ENCODE assay signal across 22 cellular contexts in the genomic region with DNA sequence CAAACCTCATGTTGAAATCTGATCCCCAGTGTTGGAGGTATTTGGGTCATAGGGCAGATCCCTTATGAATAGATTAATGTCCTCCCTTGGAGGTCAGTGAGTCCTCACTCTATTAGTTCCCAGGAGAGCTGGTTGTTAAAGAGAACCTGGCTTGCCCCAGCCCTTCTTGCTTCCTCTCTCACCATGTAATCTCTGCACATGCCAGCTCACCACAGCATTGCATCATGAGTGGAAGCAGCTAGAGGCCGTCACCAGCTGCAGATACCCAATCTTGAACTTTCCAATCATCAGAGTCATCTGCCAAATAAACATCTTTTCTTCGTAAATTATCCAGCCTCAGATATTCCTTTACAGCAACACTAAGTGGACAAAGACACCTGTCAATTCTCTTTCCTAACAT.
DNase-seq lines count a peak whose midpoint lies in the region; ATAC-seq and TF ChIP-seq lines count a peak whose summit lies in the region.
"Had no signal": no experiment of that assay in that cellular context is flagged by ENCODE, and none has a peak within 500 bp of the region (broad histone marks: within the 10 kb centered on the region; RNA-seq: fewer than 3 reads in every experiment).

No MANE protein-coding gene starts in this region.

- H3K4me1 Mint-ChIP-seq in GM23338, result no peaks in the 10 kb centered on the region; the same call in 2 of the 3 replicates
- H3K4me1 Mint-ChIP-seq: activated naive CD8-positive, alpha-beta T cell treated with anti-CD3 and anti-CD28 coated beads, Interleukin-2, amount 10 ng/mL, durations not matched to agents 7 days and 5 days had no signal

- H3K4me2 ChIP-seq in GM23338, result no peak overlapping the region
- H3K4me2 ChIP-seq: neural progenitor cell had no signal

- H3K27ac ChIP-seq in GM23338 (ENCODE audit: low read depth), result no peak overlapping the region
- H3K27ac ChIP-seq: dorsolateral prefrontal cortex, neural progenitor cell, Peyer's patch, SJSA1, WERI-Rb-1 had no signal

- no peak overlapping the region for H3K4me3 Mint-ChIP-seq in GM23338
- H3K4me3 Mint-ChIP-seq: activated naive CD8-positive, alpha-beta T cell treated with anti-CD3 and anti-CD28 coated beads, Interleukin-2, amount 10 ng/mL, durations not matched to agents 7 days and 5 days; neural progenitor cell; T-helper 1 cell treated with Interleukin-12 subunit alpha and Interleukin-12 subunit beta and Interleukin-4 antibody, amounts not matched to agents 30 μg/mL and 1 μg/mL, for 36 hours had no signal

- no peaks in the 10 kb centered on the region for H3K79me2 ChIP-seq in GM23338 (replicated peaks; ENCODE audit: insufficient read depth)

- no peaks in the 10 kb centered on the region for H3K27me3 Mint-ChIP-seq in GM23338 (ENCODE audit: insufficient read depth, low read depth, poor library complexity)
- H3K27me3 Mint-ChIP-seq: activated naive CD8-positive, alpha-beta T cell treated with anti-CD3 and anti-CD28 coated beads, Interleukin-2, amount 10 ng/mL, durations not matched to agents 7 days and 5 days had no signal

- no peaks in the 10 kb centered on the region for H3K4me1 ChIP-seq in GM23338 (ENCODE audit: insufficient read depth)
- H3K4me1 ChIP-seq: HAP-1, neural progenitor cell, Peyer's patch, SJSA1 had no signal

- DNase-seq in GM23338 (ENCODE audit: low spot score) (no peak), NB4 (ENCODE audit: low read depth) (peak; percentile 27), cardiac fibroblast (ENCODE audit: low read depth in 2 of 2) (peak; percentile 3 to 11), skeletal muscle cell (ENCODE audit: low read depth) (peak; percentile 4), hippocampal formation (lab: John Stamatoyannopoulos, UW) (no peak), medulla oblongata (ENCODE audit: extremely low spot score) (no peak)
- DNase-seq in stimulated activated CD4-positive, alpha-beta T cell treated with anti-CD3 and anti-CD28 coated beads, Interleukin-15, amount 100 ng/mL, for 24 hours, result no peak
- DNase-seq: activated CD8-positive, alpha-beta memory T cell treated with anti-CD3 and anti-CD28 coated beads, Interleukin-2, amount 50 U/mL, for 48 hours; activated naive CD8-positive, alpha-beta T cell treated with anti-CD3 and anti-CD28 coated beads, Interleukin-2, amount 10 ng/mL, durations not matched to agents 7 days and 5 days; dorsolateral prefrontal cortex; left ventricle myocardium superior; NCI-H748 treated with DMSO at 0.1 percent for 48 hours; Peyer's patch; stimulated activated CD4-positive, alpha-beta T cell treated with anti-CD3 and anti-CD28 coated beads, Interleukin-2, amount 100 ng/mL, for 48 hours; stimulated activated naive CD4-positive, alpha-beta T cell treated with Interleukin-2 at 50 U/mL for 16 hours; trophoblast cell; WERI-Rb-1 had no signal

- H3K4me3 ChIP-seq in GM23338, result no peak overlapping the region
- no peak overlapping the region for H3K4me3 ChIP-seq in NB4 (ENCODE audit: low read depth, low read length)
- no peak overlapping the region for H3K4me3 ChIP-seq in cardiac fibroblast (replicated peaks in 1 of 2; ENCODE audit: low read depth in 2 of 2, low read length in 2 of 2)
- H3K4me3 ChIP-seq in skeletal muscle cell (ENCODE audit: low read depth, low read length), result no peak overlapping the region
- H3K4me3 ChIP-seq: dorsolateral prefrontal cortex, HAP-1, neural progenitor cell, Peyer's patch, SJSA1 had no signal

- no peak for ATAC-seq in GM23338
- ATAC-seq: left ventricle myocardium superior had no signal

- H3K27me3 ChIP-seq in GM23338 (ENCODE audit: insufficient read depth), result no peaks in the 10 kb centered on the region
- H3K27me3 ChIP-seq: neural progenitor cell, Peyer's patch, SJSA1 had no signal

- H3K9me3 Mint-ChIP-seq in GM23338, result peaks cover 16% of the 10 kb centered on the region

- no peaks in the 10 kb centered on the region for H3K9me2 ChIP-seq in GM23338 (ENCODE audit: insufficient read depth)

- H4K20me1 ChIP-seq in GM23338 (replicated peaks; ENCODE audit: insufficient read depth), result no peaks in the 10 kb centered on the region

- H3K36me3 ChIP-seq in GM23338 (ENCODE audit: insufficient read depth), result no peaks in the 10 kb centered on the region
- H3K36me3 ChIP-seq: HAP-1, neural progenitor cell, Peyer's patch, SJSA1, WERI-Rb-1 had no signal

- peak overlapping the region; percentile 66; the same call in 1 of the 2 replicates for H2AFZ ChIP-seq in GM23338
- H2AFZ ChIP-seq: neural progenitor cell had no signal

- 0 out of 2 replicates have a peak overlapping the region, but pooled peaks have one; percentile 31 for H3K27ac Mint-ChIP-seq in GM23338
- H3K27ac Mint-ChIP-seq: activated naive CD8-positive, alpha-beta T cell treated with anti-CD3 and anti-CD28 coated beads, Interleukin-2, amount 10 ng/mL, durations not matched to agents 7 days and 5 days; neural progenitor cell; progenitor cell of endocrine pancreas; T-helper 1 cell treated with Interleukin-12 subunit alpha and Interleukin-12 subunit beta and Interleukin-4 antibody, amounts not matched to agents 30 μg/mL and 1 μg/mL, for 36 hours had no signal

- no peak for TF ChIP-seq CTCF in GM23338 (conservative IDR thresholded peaks at IDR 0.05; ENCODE audit: low read depth in 2 of 2)
- no peak for TF ChIP-seq CTCF in NB4 (IDR thresholded peaks at IDR 0.05; ENCODE audit: low read depth, low read length)
- TF ChIP-seq CTCF in cardiac fibroblast (IDR thresholded peaks at IDR 0.05; ENCODE audit: low read depth, low read length), result no peak

- H3F3A ChIP-seq in GM23338 (replicated peaks; ENCODE audit: low read depth), result no peaks in the 10 kb centered on the region

- H3K36me3 Mint-ChIP-seq in GM23338 (ENCODE audit: low read depth), result peaks cover 13% of the 10 kb centered on the region; the same call in 2 of the 3 replicates
- H3K36me3 Mint-ChIP-seq: activated naive CD8-positive, alpha-beta T cell treated with anti-CD3 and anti-CD28 coated beads, Interleukin-2, amount 10 ng/mL, durations not matched to agents 7 days and 5 days; neural progenitor cell had no signal

- no peak for TF ChIP-seq POLR2A in NB4 (IDR thresholded peaks at IDR 0.05; ENCODE audit: extremely low read depth, insufficient read length)

TF ChIP-seq in GM23338, 12 proteins besides CTCF, POLR2A, EP300 and RAD21 (continues in another document):
- TF ChIP-seq EZH2 (IDR thresholded peaks at IDR 0.05; ENCODE audit: low read depth, unreplicated experiment) (no peak), EZH2phosphoT487 (IDR thresholded peaks at IDR 0.05; ENCODE audit: unreplicated experiment) (no peak), ZNF114 (CRISPR knock-in tag; IDR thresholded peaks at IDR 0.05) (no peak), POLR2AphosphoS5 (IDR thresholded peaks at IDR 0.05; ENCODE audit: low read depth) (no peak), JUNB (IDR thresholded peaks at IDR 0.05; ENCODE audit: unreplicated experiment) (no peak), CREB1 (CRISPR knock-in tag; IDR thresholded peaks at IDR 0.05; ENCODE audit: low read depth) (no peak), STAT1 (IDR thresholded peaks at IDR 0.05; ENCODE audit: unreplicated experiment) (no peak)
- TF ChIP-seq, protein P1, sequence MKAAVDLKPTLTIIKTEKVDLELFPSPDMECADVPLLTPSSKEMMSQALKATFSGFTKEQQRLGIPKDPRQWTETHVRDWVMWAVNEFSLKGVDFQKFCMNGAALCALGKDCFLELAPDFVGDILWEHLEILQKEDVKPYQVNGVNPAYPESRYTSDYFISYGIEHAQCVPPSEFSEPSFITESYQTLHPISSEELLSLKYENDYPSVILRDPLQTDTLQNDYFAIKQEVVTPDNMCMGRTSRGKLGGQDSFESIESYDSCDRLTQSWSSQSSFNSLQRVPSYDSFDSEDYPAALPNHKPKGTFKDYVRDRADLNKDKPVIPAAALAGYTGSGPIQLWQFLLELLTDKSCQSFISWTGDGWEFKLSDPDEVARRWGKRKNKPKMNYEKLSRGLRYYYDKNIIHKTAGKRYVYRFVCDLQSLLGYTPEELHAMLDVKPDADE (IDR thresholded peaks at IDR 0.05), result no peak
- TF ChIP-seq, protein P2, sequence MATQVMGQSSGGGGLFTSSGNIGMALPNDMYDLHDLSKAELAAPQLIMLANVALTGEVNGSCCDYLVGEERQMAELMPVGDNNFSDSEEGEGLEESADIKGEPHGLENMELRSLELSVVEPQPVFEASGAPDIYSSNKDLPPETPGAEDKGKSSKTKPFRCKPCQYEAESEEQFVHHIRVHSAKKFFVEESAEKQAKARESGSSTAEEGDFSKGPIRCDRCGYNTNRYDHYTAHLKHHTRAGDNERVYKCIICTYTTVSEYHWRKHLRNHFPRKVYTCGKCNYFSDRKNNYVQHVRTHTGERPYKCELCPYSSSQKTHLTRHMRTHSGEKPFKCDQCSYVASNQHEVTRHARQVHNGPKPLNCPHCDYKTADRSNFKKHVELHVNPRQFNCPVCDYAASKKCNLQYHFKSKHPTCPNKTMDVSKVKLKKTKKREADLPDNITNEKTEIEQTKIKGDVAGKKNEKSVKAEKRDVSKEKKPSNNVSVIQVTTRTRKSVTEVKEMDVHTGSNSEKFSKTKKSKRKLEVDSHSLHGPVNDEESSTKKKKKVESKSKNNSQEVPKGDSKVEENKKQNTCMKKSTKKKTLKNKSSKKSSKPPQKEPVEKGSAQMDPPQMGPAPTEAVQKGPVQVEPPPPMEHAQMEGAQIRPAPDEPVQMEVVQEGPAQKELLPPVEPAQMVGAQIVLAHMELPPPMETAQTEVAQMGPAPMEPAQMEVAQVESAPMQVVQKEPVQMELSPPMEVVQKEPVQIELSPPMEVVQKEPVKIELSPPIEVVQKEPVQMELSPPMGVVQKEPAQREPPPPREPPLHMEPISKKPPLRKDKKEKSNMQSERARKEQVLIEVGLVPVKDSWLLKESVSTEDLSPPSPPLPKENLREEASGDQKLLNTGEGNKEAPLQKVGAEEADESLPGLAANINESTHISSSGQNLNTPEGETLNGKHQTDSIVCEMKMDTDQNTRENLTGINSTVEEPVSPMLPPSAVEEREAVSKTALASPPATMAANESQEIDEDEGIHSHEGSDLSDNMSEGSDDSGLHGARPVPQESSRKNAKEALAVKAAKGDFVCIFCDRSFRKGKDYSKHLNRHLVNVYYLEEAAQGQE (IDR thresholded peaks at IDR 0.05; ENCODE audit: unreplicated experiment), result no peak

Comparison
In these comparisons a context has a peak if more than half of its experiments do, and no peak if none do; other contexts are left out.
1. DNase-seq: peak in NB4 (single experiment), cardiac fibroblast (2 of 2) and skeletal muscle cell (single experiment); none in GM23338 (single experiment), hippocampal formation (0 of 2), medulla oblongata (single experiment) and stimulated activated CD4-positive, alpha-beta T cell treated with anti-CD3 and anti-CD28 coated beads, Interleukin-15, amount 100 ng/mL, for 24 hours (single experiment).